Comparison of ENCODE assay signal across 9 cellular contexts in genomic region chr2:134169788-134170187, GRCh38.
DNase-seq lines count a peak whose midpoint lies in the region; ATAC-seq and TF ChIP-seq lines count a peak whose summit lies in the region.
"Had no signal": no experiment of that assay in that cellular context is flagged by ENCODE, and none has a peak within 500 bp of the region (broad histone marks: within the 10 kb centered on the region; RNA-seq: fewer than 3 reads in every experiment).

No MANE protein-coding gene starts in this region.

- H3K4me1 ChIP-seq in A673 (ENCODE audit: insufficient read depth, low read length, poor library complexity, severe bottlenecking): no peaks in the 10 kb centered on the region

- POLR2A ChIA-PET in A673 (lab: Charles Lee; ENCODE audit: low non-redundant PET): interaction anchor here (1.0 kb wide), 1 partner anchor 52 kb away, joined by 4 read pairs; no protein-coding TSS in a partner anchor

- no TSS peak for BruUV-seq in A673 (replicated peaks; lab: Mats Ljungman, UMichigan)

- H3K36me3 Mint-ChIP-seq in memory B cell: peaks cover 10% of the 10 kb centered on the region

- H3K9me3 ChIP-seq in A673 (ENCODE audit: low read depth, low read length, poor library complexity, severe bottlenecking): no peaks in the 10 kb centered on the region
- H3K9me3 ChIP-seq: suprapubic skin had no signal

- CTCF ChIA-PET in A673 (lab: Charles Lee): no interaction called here

- H3K4me3 Mint-ChIP-seq in memory B cell: no peak overlapping the region

- TF ChIP-seq CTCF in A673 (conservative IDR thresholded peaks at IDR 0.05; ENCODE audit: low read depth, low read length): no peak
- TF ChIP-seq CTCF in GM13977 (IDR thresholded peaks at IDR 0.05; ENCODE audit: extremely low read depth, insufficient read depth, missing control alignments): no peak

- no peak overlapping the region for H3K27ac ChIP-seq in A673 (ENCODE audit: low read depth, low read length, poor library complexity, severe bottlenecking)
- H3K27ac ChIP-seq: suprapubic skin had no signal

- no peak overlapping the region for H3K4me3 ChIP-seq in A673 (ENCODE audit: low read depth, low read length, poor library complexity, severe bottlenecking)
- H3K4me3 ChIP-seq: suprapubic skin had no signal

- H3K27me3 ChIP-seq in A673 (replicated peaks; ENCODE audit: insufficient read depth, low read depth, low read length, poor library complexity): no peaks in the 10 kb centered on the region
- H3K27me3 ChIP-seq: suprapubic skin had no signal

- H3K9me3 Mint-ChIP-seq in memory B cell: no peaks in the 10 kb centered on the region

- H3K27ac Mint-ChIP-seq in memory B cell: peak overlapping the region; percentile 78

- H3K27me3 Mint-ChIP-seq in memory B cell: no peaks in the 10 kb centered on the region

- ATAC-seq in GM18508 (IDR thresholded peaks at IDR 0.05; ENCODE audit: insufficient read depth, unreplicated experiment) (peak; percentile 60), GM21367 (IDR thresholded peaks at IDR 0.05; ENCODE audit: unreplicated experiment) (peak; percentile 56), HG03442 (IDR thresholded peaks at IDR 0.05; ENCODE audit: unreplicated experiment) (peak; percentile 76), memory B cell (ENCODE audit: low read depth) (no peak)

- intact Hi-C loops in A673 (cut with micrococcal nuclease; ENCODE audit: unreplicated experiment): no loop called here

- in situ Hi-C loops in GM13977 (cut with MboI; ENCODE audit: low pct_unique_long_range_greater_than_20kb, low sequenced_read_pairs, unreplicated experiment): no loop called here

- DNase-seq in memory B cell (ENCODE audit: low spot score in 2 of 2): no peak
- DNase-seq in A673 (ENCODE audit: low spot score): no peak
- DNase-seq in GM03348 (ENCODE audit: low spot score): no peak
- no peak for DNase-seq in GM13977 (ENCODE audit: low spot score)
- DNase-seq: NCI-H1092 had no signal

- H3K36me3 ChIP-seq in A673 (ENCODE audit: insufficient read depth, low read length, poor library complexity, severe bottlenecking): no peaks in the 10 kb centered on the region
- H3K36me3 ChIP-seq: suprapubic skin had no signal

- H3K4me1 Mint-ChIP-seq in memory B cell: peaks cover 57% of the 10 kb centered on the region
